In the genomic region with DNA sequence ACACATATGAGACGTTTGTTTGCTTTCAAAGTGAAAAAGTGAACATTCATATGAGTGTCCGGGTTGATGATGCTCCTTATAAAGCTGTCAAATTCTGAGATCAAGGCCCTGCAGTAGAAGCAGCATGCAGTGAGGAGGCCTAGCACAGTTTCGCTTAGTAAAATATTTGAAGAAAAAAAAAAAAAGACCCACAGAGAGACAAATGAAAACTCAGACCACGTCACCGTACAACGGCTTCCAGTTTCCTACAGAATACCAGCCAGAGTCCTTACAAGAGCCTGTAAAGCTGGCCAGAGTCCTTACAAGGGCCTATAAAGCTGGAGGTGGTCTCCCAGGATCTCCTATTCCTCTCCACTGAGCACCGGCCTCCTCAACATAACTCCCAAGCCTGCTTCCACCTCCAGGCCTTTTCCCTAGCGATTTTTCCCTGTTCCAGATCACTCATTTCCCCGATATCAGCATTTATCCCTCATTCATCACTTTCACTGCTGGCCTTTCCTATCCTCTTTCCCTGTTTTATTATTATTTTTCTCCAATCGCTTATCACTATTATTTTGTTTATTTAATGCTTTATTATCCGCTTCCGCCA, we compare ENCODE assay signal across 8 cellular contexts. TPM values are rescaled to one million over a fixed set of nuclear protein-coding genes. Genes with fewer than 3 reads are reported as not detected.
DNase-seq lines count a peak whose midpoint lies in the region; ATAC-seq and TF ChIP-seq lines count a peak whose summit lies in the region.

No MANE protein-coding gene starts in this region.

- no peaks in the 10 kb centered on the region for H3K27me3 ChIP-seq in suprapubic skin

- peaks cover 14% of the 10 kb centered on the region for H3K36me3 ChIP-seq in mesodermal cell (ENCODE audit: control insufficient read depth, insufficient read depth, low read length)
- H3K36me3 ChIP-seq in suprapubic skin, result no peaks in the 10 kb centered on the region

- no peak for TF ChIP-seq POLR2A in suprapubic skin (IDR thresholded peaks at IDR 0.05)

- TF ChIP-seq CTCF in coronary artery (IDR thresholded peaks at IDR 0.05) (no peak), suprapubic skin (IDR thresholded peaks at IDR 0.05) (no peak)

- H3K9me3 ChIP-seq in mesodermal cell (ENCODE audit: control insufficient read depth, low read length) (no peaks in the 10 kb centered on the region), suprapubic skin (no peaks in the 10 kb centered on the region)

- H3K4me3 ChIP-seq in coronary artery, result peak overlapping the region; percentile 86
- H3K4me3 ChIP-seq in mesodermal cell (ENCODE audit: extremely low read depth, insufficient read depth, low read length, poor library complexity, severe bottlenecking), result peak overlapping the region; percentile 91
- peak overlapping the region; percentile 91 for H3K4me3 ChIP-seq in suprapubic skin

- 18 to 27% methylated on average over 6 to 8 of the region's 12 CpGs for WGBS in mesodermal cell (ENCODE audit: insufficient coverage in 2 of 2), 2 experiments
- 6% methylated on average over 12 of the region's 12 CpGs for WGBS in suprapubic skin

- no peak for TF ChIP-seq EP300 in suprapubic skin (IDR thresholded peaks at IDR 0.05)

- H3K4me1 ChIP-seq in mesodermal cell (ENCODE audit: control insufficient read depth, insufficient read depth, low read length, poor library complexity, severe bottlenecking) (no peaks in the 10 kb centered on the region), suprapubic skin (peaks cover 49% of the 10 kb centered on the region)

- DNase-seq in ELF-1 (ENCODE audit: low read depth, low spot score) (peak; percentile 69), HT1080 (ENCODE audit: low read depth) (peak; percentile 85), coronary artery (ENCODE audit: low spot score) (no peak), suprapubic skin (ENCODE audit: low spot score in 2 of 2) (no peak), NCI-H774 (lab: John Stamatoyannopoulos, UW) (no peak), ecto neural progenitor cell (ENCODE audit: low spot score) (no peak)

- peak overlapping the region; percentile 84 to 91 for H3K27ac ChIP-seq in coronary artery
- H3K27ac ChIP-seq in mesodermal cell (ENCODE audit: low read depth, low read length, severe bottlenecking), result peak overlapping the region; percentile 90
- H3K27ac ChIP-seq in suprapubic skin, result peak overlapping the region; percentile 94

- ATAC-seq in SK-N-SH treated with all-trans-retinoic acid at 6 μM for 48 hours, result peak; percentile 1

TF ChIP-seq in SK-N-SH treated with all-trans-retinoic acid at 6 μM for 48 hours, 23 proteins besides CTCF, POLR2A, EP300 and RAD21:
- TF ChIP-seq ZC3H10 (CRISPR knock-in tag; IDR thresholded peaks at IDR 0.05) (no peak), ZNF8 (CRISPR knock-in tag; IDR thresholded peaks at IDR 0.05) (no peak), SNAI2 (CRISPR knock-in tag; IDR thresholded peaks at IDR 0.05) (no peak), ISL1 (CRISPR knock-in tag; IDR thresholded peaks at IDR 0.05) (no peak), ZNF565 (CRISPR knock-in tag; conservative IDR thresholded peaks at IDR 0.05; ENCODE audit: low read depth) (no peak), ZFP3 (CRISPR knock-in tag; IDR thresholded peaks at IDR 0.05) (no peak), PPARA (CRISPR knock-in tag; IDR thresholded peaks at IDR 0.05; ENCODE audit: borderline replicate concordance) (no peak), RARB (CRISPR knock-in tag; IDR thresholded peaks at IDR 0.05) (no peak), TOX (CRISPR knock-in tag; IDR thresholded peaks at IDR 0.05; ENCODE audit: borderline replicate concordance) (no peak), ARNTL (CRISPR knock-in tag; IDR thresholded peaks at IDR 0.05; ENCODE audit: borderline replicate concordance, low read depth) (no peak)
- TF ChIP-seq, protein P1, sequence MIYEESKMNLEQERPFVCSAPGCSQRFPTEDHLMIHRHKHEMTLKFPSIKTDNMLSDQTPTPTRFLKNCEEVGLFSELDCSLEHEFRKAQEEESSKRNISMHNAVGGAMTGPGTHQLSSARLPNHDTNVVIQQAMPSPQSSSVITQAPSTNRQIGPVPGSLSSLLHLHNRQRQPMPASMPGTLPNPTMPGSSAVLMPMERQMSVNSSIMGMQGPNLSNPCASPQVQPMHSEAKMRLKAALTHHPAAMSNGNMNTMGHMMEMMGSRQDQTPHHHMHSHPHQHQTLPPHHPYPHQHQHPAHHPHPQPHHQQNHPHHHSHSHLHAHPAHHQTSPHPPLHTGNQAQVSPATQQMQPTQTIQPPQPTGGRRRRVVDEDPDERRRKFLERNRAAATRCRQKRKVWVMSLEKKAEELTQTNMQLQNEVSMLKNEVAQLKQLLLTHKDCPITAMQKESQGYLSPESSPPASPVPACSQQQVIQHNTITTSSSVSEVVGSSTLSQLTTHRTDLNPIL (CRISPR knock-in tag; IDR thresholded peaks at IDR 0.05; ENCODE audit: low read depth), result no peak
- TF ChIP-seq, protein P2, sequence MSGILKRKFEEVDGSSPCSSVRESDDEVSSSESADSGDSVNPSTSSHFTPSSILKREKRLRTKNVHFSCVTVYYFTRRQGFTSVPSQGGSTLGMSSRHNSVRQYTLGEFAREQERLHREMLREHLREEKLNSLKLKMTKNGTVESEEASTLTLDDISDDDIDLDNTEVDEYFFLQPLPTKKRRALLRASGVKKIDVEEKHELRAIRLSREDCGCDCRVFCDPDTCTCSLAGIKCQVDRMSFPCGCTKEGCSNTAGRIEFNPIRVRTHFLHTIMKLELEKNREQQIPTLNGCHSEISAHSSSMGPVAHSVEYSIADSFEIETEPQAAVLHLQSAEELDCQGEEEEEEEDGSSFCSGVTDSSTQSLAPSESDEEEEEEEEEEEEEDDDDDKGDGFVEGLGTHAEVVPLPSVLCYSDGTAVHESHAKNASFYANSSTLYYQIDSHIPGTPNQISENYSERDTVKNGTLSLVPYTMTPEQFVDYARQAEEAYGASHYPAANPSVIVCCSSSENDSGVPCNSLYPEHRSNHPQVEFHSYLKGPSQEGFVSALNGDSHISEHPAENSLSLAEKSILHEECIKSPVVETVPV (CRISPR knock-in tag; IDR thresholded peaks at IDR 0.05), result no peak
- TF ChIP-seq, protein P3, sequence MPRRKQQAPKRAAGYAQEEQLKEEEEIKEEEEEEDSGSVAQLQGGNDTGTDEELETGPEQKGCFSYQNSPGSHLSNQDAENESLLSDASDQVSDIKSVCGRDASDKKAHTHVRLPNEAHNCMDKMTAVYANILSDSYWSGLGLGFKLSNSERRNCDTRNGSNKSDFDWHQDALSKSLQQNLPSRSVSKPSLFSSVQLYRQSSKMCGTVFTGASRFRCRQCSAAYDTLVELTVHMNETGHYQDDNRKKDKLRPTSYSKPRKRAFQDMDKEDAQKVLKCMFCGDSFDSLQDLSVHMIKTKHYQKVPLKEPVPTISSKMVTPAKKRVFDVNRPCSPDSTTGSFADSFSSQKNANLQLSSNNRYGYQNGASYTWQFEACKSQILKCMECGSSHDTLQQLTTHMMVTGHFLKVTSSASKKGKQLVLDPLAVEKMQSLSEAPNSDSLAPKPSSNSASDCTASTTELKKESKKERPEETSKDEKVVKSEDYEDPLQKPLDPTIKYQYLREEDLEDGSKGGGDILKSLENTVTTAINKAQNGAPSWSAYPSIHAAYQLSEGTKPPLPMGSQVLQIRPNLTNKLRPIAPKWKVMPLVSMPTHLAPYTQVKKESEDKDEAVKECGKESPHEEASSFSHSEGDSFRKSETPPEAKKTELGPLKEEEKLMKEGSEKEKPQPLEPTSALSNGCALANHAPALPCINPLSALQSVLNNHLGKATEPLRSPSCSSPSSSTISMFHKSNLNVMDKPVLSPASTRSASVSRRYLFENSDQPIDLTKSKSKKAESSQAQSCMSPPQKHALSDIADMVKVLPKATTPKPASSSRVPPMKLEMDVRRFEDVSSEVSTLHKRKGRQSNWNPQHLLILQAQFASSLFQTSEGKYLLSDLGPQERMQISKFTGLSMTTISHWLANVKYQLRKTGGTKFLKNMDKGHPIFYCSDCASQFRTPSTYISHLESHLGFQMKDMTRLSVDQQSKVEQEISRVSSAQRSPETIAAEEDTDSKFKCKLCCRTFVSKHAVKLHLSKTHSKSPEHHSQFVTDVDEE (CRISPR knock-in tag; IDR thresholded peaks at IDR 0.05), result no peak

RNA-seq across cellular contexts. Expression of a gene that starts 1.5 kb away (rescaled TPM):
- 74.0 and 75.1 TPM in 2 replicates for total RNA-seq in HT1080 (2014; rRNA removed; shearing (Covaris generic))
- polyA plus RNA-seq in HT1080 (2015; cell fraction: cytosol; rRNA removed), result 102 and 114 TPM in 2 replicates
- polyA plus RNA-seq in HT1080 (2015; cell fraction: nucleus; rRNA removed), result 58.2 and 64.5 TPM in 2 replicates
- polyA plus RNA-seq in mesodermal cell (2013, experiment 1 of 2), result 67.9 TPM
- polyA plus RNA-seq in mesodermal cell (2013, experiment 2 of 2), result 65.0 TPM
- total RNA-seq in suprapubic skin, result 10 to 100 TPM; 25.2 to 48.5 (median 34.5) TPM

RNA-seq across cellular contexts. Expression of a gene that starts 36.6 kb away (rescaled TPM):
- 0.23 TPM in 1 of 2 replicates, not detected in the other for total RNA-seq in HT1080 (2014; rRNA removed; shearing (Covaris generic))
- not detected in 2 replicates for polyA plus RNA-seq in HT1080 (2015; cell fraction: cytosol; rRNA removed)
- polyA plus RNA-seq in HT1080 (2015; cell fraction: nucleus; rRNA removed), result not detected in 2 replicates
- not detected for polyA plus RNA-seq in mesodermal cell (2013, experiment 1 of 2)
- not detected for polyA plus RNA-seq in mesodermal cell (2013, experiment 2 of 2)
- not detected for total RNA-seq in suprapubic skin

Comparison
In these comparisons a context has a peak if more than half of its experiments do, and no peak if none do; other contexts are left out.
1. DNase-seq: peak in ELF-1 (single experiment) and HT1080 (single experiment); none in coronary artery (single experiment), suprapubic skin (0 of 2), NCI-H774 (single experiment) and ecto neural progenitor cell (single experiment).
2. Peak in every context shown above with its lines, with median percentiles within 50 percentile points of each other: H3K27ac ChIP-seq and H3K4me3 ChIP-seq.